ENCODE assay signal across 30 cellular contexts in genomic region chr5:1333986-1334385, GRCh38. TPM values are rescaled to one million over a fixed set of nuclear protein-coding genes. Genes with fewer than 3 reads are reported as not detected.
"Had no signal": no experiment of that assay in that cellular context is flagged by ENCODE, and none has a peak within 500 bp of the region (broad histone marks: within the 10 kb centered on the region; RNA-seq: fewer than 3 reads in every experiment).

No MANE protein-coding gene starts in this region.

- DNase-seq: colonic mucosa; effector CD8-positive, alpha-beta T cell; endodermal cell; foreskin fibroblast; gastrocnemius medialis; left cardiac atrium; lower lobe of right lung; stimulated activated CD4-positive, alpha-beta T cell treated with anti-CD3 and anti-CD28 coated beads, Interleukin-4, amount 100 ng/mL, for 4 hours; stimulated activated naive CD8-positive, alpha-beta T cell treated with anti-CD3 and anti-CD28 coated beads, Interleukin-15, Interleukin-2, amounts not matched to agents 100 U/mL and 50 U/mL, for 24 hours; substantia nigra; testis; tibial artery; upper lobe of left lung; uterus had no signal

- H3K79me2 ChIP-seq: hepatocyte, parathyroid adenoma had no signal

- H2AFZ ChIP-seq: hepatocyte, parathyroid adenoma had no signal

- H3K9me3 ChIP-seq: colonic mucosa, gastrocnemius medialis, heart left ventricle, left lung, lower lobe of right lung, neutrophil, testis, tibial artery, upper lobe of left lung, uterus had no signal

- H3K27me3 ChIP-seq: colonic mucosa, gastrocnemius medialis, heart left ventricle, hepatocyte, left lung, neutrophil, testis, tibial artery, upper lobe of left lung, uterus had no signal

- H3K27ac ChIP-seq: colonic mucosa, epithelial cell of prostate, gastrocnemius medialis, heart left ventricle, hepatocyte, left lung, lower lobe of right lung, neutrophil, parathyroid adenoma, testis, tibial artery, upper lobe of left lung, uterus had no signal

- H3K4me1 ChIP-seq: colonic mucosa, gastrocnemius medialis, heart left ventricle, parathyroid adenoma, uterus had no signal

- H3K4me3 ChIP-seq: colonic mucosa, gastrocnemius medialis, heart left ventricle, hepatocyte, left lung, lower lobe of right lung, testis, tibial artery, upper lobe of left lung, uterus had no signal

- H3K9ac ChIP-seq: parathyroid adenoma had no signal

- H3K36me3 ChIP-seq: uterus had no signal

- H3K4me2 ChIP-seq: hepatocyte had no signal

- ATAC-seq: esophagus mucosa; gastrocnemius medialis; heart left ventricle; left cardiac atrium; left lung; lower lobe of right lung; naive thymus-derived CD8-positive, alpha-beta T cell; sciatic nerve; stimulated activated memory B cell treated with anti-CD40 and anti-IgM and Interleukin-4, amounts not matched to agents 10 μg/mL and 1 μg/mL and 100 μg/mL, for 72 hours; stimulated activated naive CD8-positive, alpha-beta T cell treated with anti-CD3 and anti-CD28 coated beads, Interleukin-15, Interleukin-2, amounts not matched to agents 100 U/mL and 50 U/mL, for 24 hours had no signal

RNA-seq across cellular contexts. Expression of gene TERT, which starts 39.1 kb away (rescaled TPM):
- total RNA-seq: cerebellum, esophagus mucosa, gastrocnemius medialis, glomerular endothelial cell, heart left ventricle, hepatocyte, kidney epithelial cell, left cardiac atrium, lower lobe of right lung, mesenteric fat pad, omental fat pad, skeletal muscle tissue had no signal
- polyA plus RNA-seq: heart left ventricle had no signal
